ENCODE assay signal across 8 cellular contexts in genomic region chr20:409697-410559, GRCh38. TPM values are rescaled to one million over a fixed set of nuclear protein-coding genes. Genes with fewer than 3 reads are reported as not detected.
DNase-seq lines count a peak whose midpoint lies in the region; ATAC-seq and TF ChIP-seq lines count a peak whose summit lies in the region.

No MANE protein-coding gene starts in this region.

- no peaks in the 10 kb centered on the region for H3K27me3 Mint-ChIP-seq in T-helper 1 cell treated with Interleukin-12 subunit alpha and Interleukin-12 subunit beta and Interleukin-4 antibody, amounts not matched to agents 30 μg/mL and 1 μg/mL, for 36 hours (ENCODE audit: low read depth)

- H3K4me3 ChIP-seq in HFF-Myc (replicated peaks; ENCODE audit: low read depth, low read length) (peak overlapping the region; percentile 59), foreskin fibroblast (ENCODE audit: low read depth in 1 of 2, low read length in 2 of 2) (peak overlapping the region; percentile 89 to 96), spleen (peak overlapping the region in 6 of 8 donors; percentile 70 to 99 (median 96))

- H3K27ac Mint-ChIP-seq in T-helper 1 cell treated with Interleukin-12 subunit alpha and Interleukin-12 subunit beta and Interleukin-4 antibody, amounts not matched to agents 30 μg/mL and 1 μg/mL, for 36 hours, result peak overlapping the region; percentile 87

- H3K36me3 Mint-ChIP-seq in T-helper 1 cell treated with Interleukin-12 subunit alpha and Interleukin-12 subunit beta and Interleukin-4 antibody, amounts not matched to agents 30 μg/mL and 1 μg/mL, for 36 hours (ENCODE audit: low read depth), result peaks cover 41% of the 10 kb centered on the region

- peak overlapping the region; percentile 98 for H3K4me3 Mint-ChIP-seq in T-helper 1 cell treated with Interleukin-12 subunit alpha and Interleukin-12 subunit beta and Interleukin-4 antibody, amounts not matched to agents 30 μg/mL and 1 μg/mL, for 36 hours

- peaks cover 17 to 74% (median 40%) of the 10 kb centered on the region in 6 donors for H3K4me1 ChIP-seq in spleen

- intact Hi-C loops in spleen (cut with DNase I; ENCODE audit: low total_unique reads), result no loop called here

- no peak for DNase-seq in HFF-Myc (ENCODE audit: extremely low read depth, low read depth)
- DNase-seq in foreskin fibroblast, result no peak
- peak; percentile 81 for DNase-seq in spleen

- no peaks in the 10 kb centered on the region for H3K9me3 Mint-ChIP-seq in T-helper 1 cell treated with Interleukin-12 subunit alpha and Interleukin-12 subunit beta and Interleukin-4 antibody, amounts not matched to agents 30 μg/mL and 1 μg/mL, for 36 hours

- TF ChIP-seq CTCF in HFF-Myc (IDR thresholded peaks at IDR 0.05; ENCODE audit: low read depth, low read length, missing control alignments) (no peak), foreskin fibroblast (IDR thresholded peaks at IDR 0.05; ENCODE audit: low read depth, low read length) (no peak), spleen (IDR thresholded peaks at IDR 0.05 in 8 of 11, conservative IDR thresholded peaks at IDR 0.05 in 3 of 11) (no peak)

- ATAC-seq in HG03280 (IDR thresholded peaks at IDR 0.05; ENCODE audit: unreplicated experiment) (no peak), HG03342 (IDR thresholded peaks at IDR 0.05; ENCODE audit: unreplicated experiment) (no peak), GM21723 (IDR thresholded peaks at IDR 0.05; ENCODE audit: unreplicated experiment) (no peak), HG02884 (IDR thresholded peaks at IDR 0.05; ENCODE audit: unreplicated experiment) (no peak)

- H3K36me3 ChIP-seq in spleen, result peaks cover 0 to 36% (median 27%) of the 10 kb centered on the region in 6 donors

- H3K27ac ChIP-seq in spleen, result peak overlapping the region in 7 of 8 donors; percentile 29 to 99 (median 96)

- H3K4me1 Mint-ChIP-seq in T-helper 1 cell treated with Interleukin-12 subunit alpha and Interleukin-12 subunit beta and Interleukin-4 antibody, amounts not matched to agents 30 μg/mL and 1 μg/mL, for 36 hours (ENCODE audit: low read depth), result peaks cover 52% of the 10 kb centered on the region

- H3K27me3 ChIP-seq in spleen (replicated peaks in 1 of 7), result no peaks in the 10 kb centered on the region

- H3K9me3 ChIP-seq in spleen, result no peaks in the 10 kb centered on the region

- TF ChIP-seq POLR2A in spleen (IDR thresholded peaks at IDR 0.05), result no peak

- 64 to 77% (median 69%) methylated on average over 13 to 14 of the region's 14 CpGs for WGBS in spleen, 5 donors

RNA-seq across cellular contexts. Expression of gene RBCK1, which starts 1.8 kb away (rescaled TPM):
- 100 to 1,000 TPM in 4 of 7 donors, 10 to 100 TPM in 3; 90.2 to 124 (median 105) TPM for total RNA-seq in spleen
- 100 to 1,000 TPM in 1 of 3 donors, 10 to 100 TPM in 2; 78.6 to 152 (median 98.9) TPM for polyA plus RNA-seq in spleen

RNA-seq across cellular contexts. Expression of gene TRIB3, which starts 29.4 kb away (rescaled TPM):
- total RNA-seq in spleen, result 10 to 100 TPM in 4 of 7 donors, 1 to 10 TPM in 3; 8.3 to 25.7 (median 12.0) TPM
- 10 to 100 TPM in 2 of 3 donors, 1 to 10 TPM in 1; 5.7 to 11.7 (median 11.6) TPM for polyA plus RNA-seq in spleen

RNA-seq across cellular contexts. Expression of gene TBC1D20, which starts 52.4 kb away (rescaled TPM):
- 10 to 100 TPM; 30.6 to 41.0 (median 34.8) TPM for total RNA-seq in spleen
- polyA plus RNA-seq in spleen, result 10 to 100 TPM in 2 of 3 donors, 1 to 10 TPM in 1; 9.2 to 15.1 (median 10.3) TPM
